ENCODE assay signal across 13 cellular contexts in the genomic region with DNA sequence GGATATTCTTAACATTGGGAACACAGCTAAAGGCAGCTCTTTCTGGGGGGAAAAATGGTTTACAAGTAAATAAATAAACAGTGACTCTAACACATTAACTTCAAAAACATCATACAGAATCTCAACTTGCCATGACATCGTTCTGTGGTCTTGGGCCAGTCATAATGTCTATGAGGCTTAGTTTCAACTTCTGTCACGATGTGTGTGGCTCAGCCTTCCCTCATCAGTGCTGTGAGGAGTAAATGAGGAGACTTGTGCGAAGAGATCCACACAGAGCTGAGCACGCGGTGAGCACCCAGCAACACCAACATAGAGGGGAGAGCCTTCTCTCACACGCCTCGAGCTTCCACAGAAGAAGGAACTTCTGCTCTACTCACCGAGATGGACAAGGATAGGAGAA. TPM values are rescaled to one million over a fixed set of nuclear protein-coding genes. Genes with fewer than 3 reads are reported as not detected.
A peak's percentile ranks its signal among the peaks of the same experiment; 100 is the strongest.
DNase-seq lines count a peak whose midpoint lies in the region; ATAC-seq and TF ChIP-seq lines count a peak whose summit lies in the region.
"Had no signal": no experiment of that assay in that cellular context is flagged by ENCODE, and none has a peak within 500 bp of the region (broad histone marks: within the 10 kb centered on the region; RNA-seq: fewer than 3 reads in every experiment).

No MANE protein-coding gene starts in this region.

- intact Hi-C loops in CD8-positive, alpha-beta T cell (cut with DNase I, micrococcal nuclease) = loop anchor here in 1 of 2 experiments (10.0 kb wide), 2 partner anchors 358 to 638 kb away; no protein-coding TSS in a partner anchor

- no peak for DNase-seq in activated CD4-positive, CD25-positive, alpha-beta regulatory T cell treated with anti-CD3 and anti-CD28 coated beads, Interleukin-2, amount 50 U/mL, for 72 hours
- no peak for DNase-seq in progenitor cell of endocrine pancreas (ENCODE audit: low spot score, unreplicated experiment)
- no peak for DNase-seq in AG08395 (ENCODE audit: low spot score)
- DNase-seq in CD8-positive, alpha-beta T cell = no peak
- DNase-seq in NCI-H1417 (lab: John Stamatoyannopoulos, UW) = no peak
- DNase-seq: NCI-H2171 treated with DMSO at 0.1 percent for 48 hours had no signal

- CTCF ChIA-PET in CD8-positive, alpha-beta T cell (lab: Charles Lee) = interaction anchor here (1.0 to 3.2 kb wide), 3 partner anchors 52 to 857 kb away, joined by 3 to 14 read pairs (median 3); a partner anchor contains a TSS

- H3K4me3 Mint-ChIP-seq in progenitor cell of endocrine pancreas (ENCODE audit: low read depth) = no peak overlapping the region
- no peak overlapping the region for H3K4me3 Mint-ChIP-seq in CD8-positive, alpha-beta T cell
- H3K4me3 Mint-ChIP-seq: dendritic cell treated with granulocyte-macrophage colony-stimulating factor and Interleukin-4, amounts not matched to agents 40 ng/mL and 50 ng/mL, for 4 days; neural progenitor cell had no signal

- H3K4me3 ChIP-seq in CD8-positive, alpha-beta T cell (ENCODE audit: low read depth, low read length) = no peak overlapping the region
- H3K4me3 ChIP-seq: neural progenitor cell, SJSA1 had no signal

- H3K27me3 Mint-ChIP-seq in progenitor cell of endocrine pancreas = no peaks in the 10 kb centered on the region
- peaks cover 9% of the 10 kb centered on the region for H3K27me3 Mint-ChIP-seq in CD8-positive, alpha-beta T cell (ENCODE audit: low read depth)
- H3K27me3 Mint-ChIP-seq: dendritic cell treated with granulocyte-macrophage colony-stimulating factor and Interleukin-4, amounts not matched to agents 40 ng/mL and 50 ng/mL, for 4 days had no signal

- no peaks in the 10 kb centered on the region for H3K4me1 ChIP-seq in CD8-positive, alpha-beta T cell (ENCODE audit: insufficient read depth, low read length)
- H3K4me1 ChIP-seq: neural progenitor cell, SJSA1 had no signal

- no peak for TF ChIP-seq CTCF in progenitor cell of endocrine pancreas (IDR thresholded peaks at IDR 0.05; ENCODE audit: unreplicated experiment)
- TF ChIP-seq CTCF in CD8-positive, alpha-beta T cell (IDR thresholded peaks at IDR 0.05) = no peak

- no peaks in the 10 kb centered on the region for H3K9me3 ChIP-seq in CD8-positive, alpha-beta T cell (ENCODE audit: low read length)
- H3K9me3 ChIP-seq: SJSA1 had no signal

- H3K27ac Mint-ChIP-seq in progenitor cell of endocrine pancreas = peak overlapping the region; percentile 46
- no peak overlapping the region for H3K27ac Mint-ChIP-seq in CD8-positive, alpha-beta T cell
- H3K27ac Mint-ChIP-seq: dendritic cell treated with granulocyte-macrophage colony-stimulating factor and Interleukin-4, amounts not matched to agents 40 ng/mL and 50 ng/mL, for 4 days; neural progenitor cell had no signal

- peaks cover 35% of the 10 kb centered on the region for H3K36me3 Mint-ChIP-seq in progenitor cell of endocrine pancreas (ENCODE audit: insufficient read depth)
- no peaks in the 10 kb centered on the region for H3K36me3 Mint-ChIP-seq in CD8-positive, alpha-beta T cell

- H3K4me1 Mint-ChIP-seq in progenitor cell of endocrine pancreas (ENCODE audit: low read depth) = peaks cover 19% of the 10 kb centered on the region
- no peaks in the 10 kb centered on the region for H3K4me1 Mint-ChIP-seq in CD8-positive, alpha-beta T cell (ENCODE audit: low read depth)

- H3K36me3 ChIP-seq in CD8-positive, alpha-beta T cell (ENCODE audit: insufficient read depth, low read length) = no peaks in the 10 kb centered on the region
- H3K36me3 ChIP-seq: neural progenitor cell had no signal

- no peak overlapping the region for H3K27ac ChIP-seq in CD8-positive, alpha-beta T cell (ENCODE audit: low read depth, low read length)
- H3K27ac ChIP-seq: 22Rv1, neural progenitor cell, SJSA1 had no signal

- ATAC-seq in activated CD4-positive, CD25-positive, alpha-beta regulatory T cell treated with anti-CD3 and anti-CD28 coated beads, Interleukin-2, amount 50 U/mL, for 24 hours = peak; percentile 68 to 74
- peak; percentile 86 for ATAC-seq in GM21529 (IDR thresholded peaks at IDR 0.05; ENCODE audit: unreplicated experiment)
- peak; percentile 75 for ATAC-seq in HG03196 (IDR thresholded peaks at IDR 0.05; ENCODE audit: unreplicated experiment)
- no peak for ATAC-seq in CD8-positive, alpha-beta T cell

- H3K27me3 ChIP-seq in CD8-positive, alpha-beta T cell (ENCODE audit: insufficient read depth, low read length) = no peaks in the 10 kb centered on the region
- H3K27me3 ChIP-seq: neural progenitor cell, SJSA1 had no signal

- no peaks in the 10 kb centered on the region for H3K9me3 Mint-ChIP-seq in progenitor cell of endocrine pancreas (ENCODE audit: low read depth)
- no peaks in the 10 kb centered on the region for H3K9me3 Mint-ChIP-seq in CD8-positive, alpha-beta T cell
- H3K9me3 Mint-ChIP-seq: dendritic cell treated with granulocyte-macrophage colony-stimulating factor and Interleukin-4, amounts not matched to agents 40 ng/mL and 50 ng/mL, for 4 days; neural progenitor cell had no signal

- POLR2A ChIA-PET in CD8-positive, alpha-beta T cell (lab: Charles Lee) = no interaction called here

RNA-seq across cellular contexts. Expression of a gene that starts 49.0 kb away (rescaled TPM):
- total RNA-seq in progenitor cell of endocrine pancreas = 81.9 and 85.7 TPM in 2 replicates
- not detected for total RNA-seq in CD8-positive, alpha-beta T cell

RNA-seq across cellular contexts. Expression of a gene that starts 56.4 kb away (rescaled TPM):
- total RNA-seq in progenitor cell of endocrine pancreas = 19.5 and 22.2 TPM in 2 replicates
- not detected for total RNA-seq in CD8-positive, alpha-beta T cell
- total RNA-seq: SJSA1 had no signal

Comparison
In these comparisons a context has a peak if more than half of its experiments do, and no peak if none do; other contexts are left out.
1. RNA of a gene that starts 49.0 kb away (total RNA-seq): 81.9 to 85.7 TPM in progenitor cell of endocrine pancreas; not detected in CD8-positive, alpha-beta T cell; every median in the first group is over 10 times any median in the second.
2. RNA of a gene that starts 56.4 kb away (total RNA-seq): 19.5 to 22.2 TPM in progenitor cell of endocrine pancreas; not detected in CD8-positive, alpha-beta T cell; every median in the first group is over 10 times any median in the second.